In the genomic region with DNA sequence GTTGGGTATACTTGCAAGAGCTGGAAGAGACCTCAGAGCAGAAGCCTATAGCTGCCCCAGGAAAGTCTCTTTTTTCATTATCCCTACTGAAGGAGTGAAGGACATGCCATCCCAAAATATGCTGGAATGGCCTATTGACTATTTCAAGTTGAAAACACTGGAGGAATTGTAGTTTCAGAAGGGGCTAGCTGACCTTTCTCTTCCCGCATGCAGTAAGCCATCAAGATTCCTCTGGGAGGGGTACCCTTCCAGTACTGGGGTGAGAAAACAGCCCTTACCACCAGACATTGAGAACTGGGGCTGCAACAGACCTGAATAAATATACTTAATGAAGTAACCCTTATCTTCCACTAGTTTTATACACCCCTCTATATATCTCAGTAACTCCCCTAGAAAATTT, we compare ENCODE assay signal across 1 cellular context.
TF ChIP-seq lines count a peak whose summit lies in the region.

No MANE protein-coding gene starts in this region.

TF ChIP-seq in H1, 55 proteins besides CTCF, POLR2A, EP300 and RAD21:
- TF ChIP-seq BRCA1 (IDR thresholded peaks at IDR 0.05; ENCODE audit: low read depth, low read length) (no peak), GABPA (IDR thresholded peaks at IDR 0.05; ENCODE audit: borderline replicate concordance, insufficient read depth, low read length) (no peak), SIN3A (conservative IDR thresholded peaks at IDR 0.05 in 1 of 2, IDR thresholded peaks at IDR 0.05 in 1 of 2; ENCODE audit: low read depth in 1 of 2, low read length in 2 of 2) (no peak), NRF1 (IDR thresholded peaks at IDR 0.05; ENCODE audit: low read depth, low read length) (no peak), KDM1A (IDR thresholded peaks at IDR 0.05; ENCODE audit: borderline replicate concordance, low read length) (no peak), RXRA (IDR thresholded peaks at IDR 0.05; ENCODE audit: insufficient read depth, low read depth, low read length) (no peak), BACH1 (IDR thresholded peaks at IDR 0.05; ENCODE audit: low read length) (no peak), CHD2 (IDR thresholded peaks at IDR 0.05; ENCODE audit: low read length) (no peak), SP4 (IDR thresholded peaks at IDR 0.05; ENCODE audit: low read length) (no peak), FOSL1 (IDR thresholded peaks at IDR 0.05; ENCODE audit: insufficient read depth, low read depth, low read length) (no peak), JUND (IDR thresholded peaks at IDR 0.05; ENCODE audit: low read length) (no peak), CHD1 (IDR thresholded peaks at IDR 0.05; ENCODE audit: low read depth, low read length) (no peak), JUN (IDR thresholded peaks at IDR 0.05; ENCODE audit: low read depth, low read length) (no peak)
- TF ChIP-seq, protein P1, sequence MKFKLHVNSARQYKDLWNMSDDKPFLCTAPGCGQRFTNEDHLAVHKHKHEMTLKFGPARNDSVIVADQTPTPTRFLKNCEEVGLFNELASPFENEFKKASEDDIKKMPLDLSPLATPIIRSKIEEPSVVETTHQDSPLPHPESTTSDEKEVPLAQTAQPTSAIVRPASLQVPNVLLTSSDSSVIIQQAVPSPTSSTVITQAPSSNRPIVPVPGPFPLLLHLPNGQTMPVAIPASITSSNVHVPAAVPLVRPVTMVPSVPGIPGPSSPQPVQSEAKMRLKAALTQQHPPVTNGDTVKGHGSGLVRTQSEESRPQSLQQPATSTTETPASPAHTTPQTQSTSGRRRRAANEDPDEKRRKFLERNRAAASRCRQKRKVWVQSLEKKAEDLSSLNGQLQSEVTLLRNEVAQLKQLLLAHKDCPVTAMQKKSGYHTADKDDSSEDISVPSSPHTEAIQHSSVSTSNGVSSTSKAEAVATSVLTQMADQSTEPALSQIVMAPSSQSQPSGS (IDR thresholded peaks at IDR 0.05; ENCODE audit: low read length) = no peak
